19 cellular contexts compared by ENCODE assay signal in the genomic region with DNA sequence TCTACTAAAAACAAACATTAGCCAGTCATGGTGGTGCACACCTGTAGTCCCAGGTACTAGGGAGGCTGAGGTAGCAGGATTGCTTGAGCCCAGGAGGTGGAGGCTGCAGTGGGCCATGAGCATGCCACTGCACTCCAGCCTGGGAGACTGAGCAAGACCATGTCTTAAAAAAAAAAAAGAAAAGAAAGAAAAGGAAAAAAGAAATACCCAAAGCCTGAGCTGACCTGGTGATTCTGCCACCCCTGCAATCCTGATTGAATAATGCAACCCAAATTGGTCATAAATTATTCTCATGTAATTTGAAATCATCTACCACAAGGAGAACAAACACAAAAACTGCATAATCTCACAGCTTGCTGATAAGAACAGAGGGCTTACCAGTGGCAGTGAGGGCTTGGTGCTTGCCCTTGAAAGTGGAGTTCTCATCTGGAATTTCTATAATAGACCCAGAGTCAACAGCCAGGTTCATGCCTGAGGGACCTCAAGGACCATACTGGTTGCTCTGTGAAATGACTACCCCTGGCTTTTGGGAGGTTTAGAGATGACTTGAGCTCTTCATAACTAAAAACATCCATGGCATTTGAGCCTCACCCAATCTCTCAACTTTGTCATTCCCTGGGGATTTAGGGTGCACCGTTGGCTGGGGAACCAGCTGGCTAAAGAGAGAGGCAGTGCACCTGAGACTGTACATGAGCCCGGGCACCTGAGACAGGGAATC. TPM values are rescaled to one million over a fixed set of nuclear protein-coding genes. Genes with fewer than 3 reads are reported as not detected.
DNase-seq lines count a peak whose midpoint lies in the region; ATAC-seq and TF ChIP-seq lines count a peak whose summit lies in the region.
"Had no signal": no experiment of that assay in that cellular context is flagged by ENCODE, and none has a peak within 500 bp of the region (broad histone marks: within the 10 kb centered on the region; RNA-seq: fewer than 3 reads in every experiment).

No MANE protein-coding gene starts in this region.

- 0 out of 2 replicates have a peak, but pooled peaks cover 2% of the 10 kb centered on the region for H3K9me3 ChIP-seq in BLaER1
- H3K9me3 ChIP-seq in right lobe of liver = no peaks in the 10 kb centered on the region
- H3K9me3 ChIP-seq in spleen = peaks cover 0 to 6% (median 0%) of the 10 kb centered on the region in 8 donors
- H3K9me3 ChIP-seq: adrenal gland, SJSA1 had no signal

- TF ChIP-seq CTCF in right lobe of liver (IDR thresholded peaks at IDR 0.05) (no peak), GM10266 (IDR thresholded peaks at IDR 0.05; ENCODE audit: control insufficient read depth, insufficient read depth, low read depth, missing control alignments) (no peak), spleen (IDR thresholded peaks at IDR 0.05 in 8 of 11, conservative IDR thresholded peaks at IDR 0.05 in 3 of 11) (no peak)

- peak; percentile 23 for DNase-seq in NCI-H226
- no peak for DNase-seq in right lobe of liver
- no peak for DNase-seq in GM10266 (ENCODE audit: extremely low spot score)
- no peak for DNase-seq in spleen
- DNase-seq: activated CD4-positive, alpha-beta memory T cell treated with anti-CD3 and anti-CD28 coated beads for 36 hours; activated T-cell treated with anti-CD3 and anti-CD28 coated beads, Interleukin-2, amount 50 U/mL, for 48 hours; foreskin melanocyte; NCI-H1436; nephron progenitor cell; stimulated activated CD4-positive, alpha-beta T cell treated with anti-CD3 and anti-CD28 coated beads, Interleukin-4, amount 100 ng/mL, for 24 hours; trophoblast cell had no signal

- intact Hi-C loops in right lobe of liver (cut with DNase I) (loop anchor here (5.0 to 10.0 kb wide), 2 partner anchors 113 to 295 kb away; no protein-coding TSS in a partner anchor), spleen (cut with DNase I; ENCODE audit: low total_unique reads) (no loop called here)

- 68% methylated on average over 2 of the region's 2 CpGs for WGBS in right lobe of liver (ENCODE audit: insufficient coverage, low coverage, low lambda C conversion rate, missing lambda C conversion rate)
- WGBS in spleen, 5 donors = 71 to 78% (median 73%) methylated on average over 2 of the region's 2 CpGs

- H3K36me3 ChIP-seq in BLaER1 (no peaks in the 10 kb centered on the region), right lobe of liver (no peaks in the 10 kb centered on the region), spleen (no peaks in the 10 kb centered on the region)
- H3K36me3 ChIP-seq: adrenal gland, SJSA1 had no signal

- H3K27me3 ChIP-seq in BLaER1 = 0 out of 2 replicates have a peak, but pooled peaks cover 5% of the 10 kb centered on the region
- H3K27me3 ChIP-seq in right lobe of liver = no peaks in the 10 kb centered on the region
- H3K27me3 ChIP-seq in spleen (replicated peaks in 1 of 7) = peaks cover 0 to 37% (median 0%) of the 10 kb centered on the region in 7 donors
- H3K27me3 ChIP-seq: adrenal gland had no signal

- H3K4me1 ChIP-seq in BLaER1 = peaks cover 44% of the 10 kb centered on the region
- peaks cover 0 to 13% (median 3%) of the 10 kb centered on the region in 4 donors for H3K4me1 ChIP-seq in right lobe of liver
- H3K4me1 ChIP-seq in spleen = no peaks in the 10 kb centered on the region
- H3K4me1 ChIP-seq: adrenal gland, SJSA1 had no signal

- TF ChIP-seq EP300 in Ishikawa (IDR thresholded peaks at IDR 0.05; ENCODE audit: borderline replicate concordance) = no peak

- H3K4me2 ChIP-seq in BLaER1 = peak overlapping the region; percentile 55; the same call in 1 of the 2 replicates

- no peak overlapping the region for H3K9ac ChIP-seq in BLaER1

- TF ChIP-seq RAD21 in Ishikawa (IDR thresholded peaks at IDR 0.05; ENCODE audit: low read depth) = no peak

- H3K27ac ChIP-seq in BLaER1 (no peak overlapping the region), right lobe of liver (no peak overlapping the region), spleen (no peak overlapping the region)
- H3K27ac ChIP-seq: adrenal gland, SJSA1 had no signal

- no peaks in the 10 kb centered on the region; the same call in 1 of the 2 replicates for H4K20me1 ChIP-seq in BLaER1

- ATAC-seq in right lobe of liver (peak in 3 of 4 donors; percentile 60 to 68 (median 62)), HG02623 (IDR thresholded peaks at IDR 0.05; ENCODE audit: unreplicated experiment) (no peak), GM18873 (IDR thresholded peaks at IDR 0.05; ENCODE audit: low FRiP score, unreplicated experiment) (no peak)

- H3K4me3 ChIP-seq in BLaER1 (no peak overlapping the region), right lobe of liver (no peak overlapping the region), spleen (no peak overlapping the region)
- H3K4me3 ChIP-seq: adrenal gland, SJSA1 had no signal

- TF ChIP-seq POLR2A in right lobe of liver (IDR thresholded peaks at IDR 0.05) = no peak
- no peak for TF ChIP-seq POLR2A in spleen (IDR thresholded peaks at IDR 0.05)

TF ChIP-seq in Ishikawa, 13 proteins besides CTCF, POLR2A, EP300 and RAD21:
- TF ChIP-seq EGR1 (IDR thresholded peaks at IDR 0.05) = no peak
- no peak for TF ChIP-seq TAF1 (IDR thresholded peaks at IDR 0.05; ENCODE audit: low read depth)
- TF ChIP-seq CEBPB (IDR thresholded peaks at IDR 0.05) = peak; percentile 35; the same call in 1 of the 2 replicates
- no peak for TF ChIP-seq YY1 (IDR thresholded peaks at IDR 0.05; ENCODE audit: low read depth)
- no peak for TF ChIP-seq FOXM1 (IDR thresholded peaks at IDR 0.05; ENCODE audit: borderline replicate concordance, low read depth)

RNA-seq across cellular contexts. Expression of a gene that starts 35.4 kb away (rescaled TPM):
- total RNA-seq in right lobe of liver (1 to 10 TPM in 2 of 6 experiments, under 1 TPM in 3, not detected in 1; 0.43 to 3.4 (median 0.93) TPM), spleen (under 1 TPM in 4 of 7 donors, not detected in 3; 0.06 to 0.30 (median 0.25) TPM)
- under 1 TPM in 2 of 3 donors, not detected in 1; 0.05 to 0.10 TPM for polyA plus RNA-seq in spleen
- total RNA-seq: activated CD4-positive, alpha-beta memory T cell treated with anti-CD3 and anti-CD28 coated beads for 36 hours; endothelial cell of umbilical vein; H4; SJSA1 had no signal
- polyA plus RNA-seq: endothelial cell of umbilical vein had no signal

Comparison
In these comparisons a context has a peak if more than half of its experiments do, and no peak if none do; other contexts are left out.
1. ATAC-seq: peak in right lobe of liver (3 of 4); none in HG02623 (single experiment) and GM18873 (single experiment).